ENCODE assay signal across 16 cellular contexts in genomic region chr10:21092683-21093524, GRCh38.
"Had no signal": no experiment of that assay in that cellular context is flagged by ENCODE, and none has a peak within 500 bp of the region (broad histone marks: within the 10 kb centered on the region; RNA-seq: fewer than 3 reads in every experiment).

No MANE protein-coding gene starts in this region.

- H3K36me3 ChIP-seq: lower lobe of right lung, prostate gland, transverse colon had no signal

- H3K27ac Mint-ChIP-seq: activated CD4-positive, alpha-beta T cell treated with anti-CD3 and anti-CD28 coated beads for 36 hours; activated CD8-positive, alpha-beta T cell treated with anti-CD3 and anti-CD28 coated beads for 36 hours; natural killer cell had no signal

- H3K4me3 ChIP-seq: lower lobe of right lung, prostate gland, transverse colon had no signal

- H3K36me3 Mint-ChIP-seq: natural killer cell had no signal

- H3K4me3 Mint-ChIP-seq: activated CD4-positive, alpha-beta T cell treated with anti-CD3 and anti-CD28 coated beads for 36 hours; activated CD8-positive, alpha-beta T cell treated with anti-CD3 and anti-CD28 coated beads for 36 hours; natural killer cell had no signal

- H3K4me1 ChIP-seq: lower lobe of right lung, prostate gland, transverse colon had no signal

- H3K9me3 Mint-ChIP-seq: activated CD8-positive, alpha-beta T cell treated with anti-CD3 and anti-CD28 coated beads for 36 hours; natural killer cell had no signal

- ATAC-seq: activated CD4-positive, alpha-beta T cell treated with anti-CD3 and anti-CD28 coated beads for 36 hours; activated CD8-positive, alpha-beta T cell treated with anti-CD3 and anti-CD28 coated beads for 36 hours; lower lobe of right lung; natural killer cell; sciatic nerve had no signal

- H3K27me3 ChIP-seq: transverse colon had no signal

- H3K27ac ChIP-seq: lower lobe of right lung, prostate gland, transverse colon, VCaP had no signal

- H3K4me1 Mint-ChIP-seq: activated CD4-positive, alpha-beta T cell treated with anti-CD3 and anti-CD28 coated beads for 36 hours; natural killer cell had no signal

- H3K9me3 ChIP-seq: lower lobe of right lung, prostate gland, transverse colon had no signal

- H3K27me3 Mint-ChIP-seq: activated CD8-positive, alpha-beta T cell treated with anti-CD3 and anti-CD28 coated beads for 36 hours had no signal

- DNase-seq: activated CD4-positive, alpha-beta T cell treated with anti-CD3 and anti-CD28 coated beads for 36 hours; activated CD8-positive, alpha-beta memory T cell treated with anti-CD3 and anti-CD28 coated beads, Interleukin-2, amount 50 U/mL, for 4 hours; activated CD8-positive, alpha-beta T cell treated with anti-CD3 and anti-CD28 coated beads for 36 hours; caudate nucleus; cortex of kidney; effector CD8-positive, alpha-beta T cell; hypothalamus; left cardiac atrium; lower lobe of right lung; natural killer cell; stimulated activated naive CD4-positive, alpha-beta T cell; T1000; transverse colon had no signal
